ENCODE assay signal across 1 cellular context in genomic region chr3:53881691-53882593, GRCh38.
A peak's percentile ranks its signal among the peaks of the same experiment; 100 is the strongest.
TF ChIP-seq lines count a peak whose summit lies in the region.

Gene ACTR8 (minus strand): TSS chr3:53882152. CDS start chr3:53882101, 51 bp downstream.

TF ChIP-seq in HepG2, 621 proteins besides CTCF, POLR2A, EP300 and RAD21 (continued from another document and continues in another):
- TF ChIP-seq MLX (CRISPR knock-in tag; IDR thresholded peaks at IDR 0.05) (no peak), SMYD3 (CRISPR knock-in tag; IDR thresholded peaks at IDR 0.05) (no peak), ZNF768 (CRISPR knock-in tag; IDR thresholded peaks at IDR 0.05) (peak; percentile 62; the same call in 1 of the 2 replicates), HOXD1 (CRISPR knock-in tag; IDR thresholded peaks at IDR 0.05) (no peak), ZNF430 (CRISPR knock-in tag; IDR thresholded peaks at IDR 0.05) (peak; percentile 89; the same call in 1 of the 2 replicates), LCORL (IDR thresholded peaks at IDR 0.05) (no peak), LCORL (CRISPR knock-in tag; IDR thresholded peaks at IDR 0.05) (peak; percentile 72; the same call in 1 of the 2 replicates), HCFC1 (IDR thresholded peaks at IDR 0.05; ENCODE audit: low read depth, low read length) (peak; percentile 65), NR1H2 (CRISPR knock-in tag; IDR thresholded peaks at IDR 0.05; ENCODE audit: borderline replicate concordance, low read depth) (no peak), MAZ (IDR thresholded peaks at IDR 0.05; ENCODE audit: borderline replicate concordance, low read depth, low read length) (peak; percentile 43; the same call in 1 of the 2 replicates), MAZ (CRISPR knock-in tag; IDR thresholded peaks at IDR 0.05; ENCODE audit: low read depth) (peak; percentile 88), KLF11 (CRISPR knock-in tag; IDR thresholded peaks at IDR 0.05) (no peak; the same call in 1 of the 2 replicates), ZBTB8A (CRISPR knock-in tag; IDR thresholded peaks at IDR 0.05; ENCODE audit: borderline replicate concordance, low read depth) (0 out of 2 replicates have a peak, but pooled peaks have one; percentile 75), ZNF704 (CRISPR knock-in tag; IDR thresholded peaks at IDR 0.05; ENCODE audit: borderline replicate concordance) (peak; percentile 87), EEA1 (CRISPR knock-in tag; IDR thresholded peaks at IDR 0.05; ENCODE audit: borderline replicate concordance) (no peak), ADNP (CRISPR knock-in tag; IDR thresholded peaks at IDR 0.05) (no peak), ZNF720 (CRISPR knock-in tag; IDR thresholded peaks at IDR 0.05) (no peak), KMT2B (CRISPR knock-in tag; IDR thresholded peaks at IDR 0.05) (peak; percentile 89), TOPORS (CRISPR knock-in tag; IDR thresholded peaks at IDR 0.05) (peak; percentile 73; the same call in 1 of the 2 replicates), ZNF563 (CRISPR knock-in tag; IDR thresholded peaks at IDR 0.05) (no peak), RXRB (CRISPR knock-in tag; IDR thresholded peaks at IDR 0.05; ENCODE audit: borderline replicate concordance) (peak; percentile 60; the same call in 1 of the 2 replicates), HNRNPUL1 (IDR thresholded peaks at IDR 0.05; ENCODE audit: low read depth, low read length) (no peak; the same call in 1 of the 2 replicates), ZNF687 (CRISPR knock-in tag; IDR thresholded peaks at IDR 0.05) (peak; percentile 93), ZNF274 (CRISPR knock-in tag; IDR thresholded peaks at IDR 0.05) (peak; percentile 52; the same call in 1 of the 2 replicates), PHF8 (CRISPR knock-in tag; IDR thresholded peaks at IDR 0.05) (peak; percentile 97), ZNF652 (CRISPR knock-in tag; IDR thresholded peaks at IDR 0.05; ENCODE audit: borderline replicate concordance, low read depth) (0 out of 2 replicates have a peak, but pooled peaks have one; percentile 2), ZNF333 (CRISPR knock-in tag; IDR thresholded peaks at IDR 0.05; ENCODE audit: borderline replicate concordance) (peak; percentile 56; the same call in 1 of the 2 replicates), ZNF788 (CRISPR knock-in tag; IDR thresholded peaks at IDR 0.05; ENCODE audit: borderline replicate concordance) (peak; percentile 94; the same call in 1 of the 2 replicates), SIN3A (IDR thresholded peaks at IDR 0.05; ENCODE audit: borderline replicate concordance, low read depth, low read length) (0 out of 2 replicates have a peak, but pooled peaks have one; percentile 67), ZNF737 (CRISPR knock-in tag; IDR thresholded peaks at IDR 0.05; ENCODE audit: borderline replicate concordance) (no peak), TEF (CRISPR knock-in tag; IDR thresholded peaks at IDR 0.05) (no peak), TCF7L2 (IDR thresholded peaks at IDR 0.05; ENCODE audit: low read depth, low read length) (no peak), NKX3-1 (CRISPR knock-in tag; IDR thresholded peaks at IDR 0.05) (no peak), ZBTB40 (IDR thresholded peaks at IDR 0.05) (no peak), ZBTB40 (CRISPR knock-in tag; IDR thresholded peaks at IDR 0.05) (peak; percentile 58; the same call in 1 of the 2 replicates), CHD4 (IDR thresholded peaks at IDR 0.05; ENCODE audit: borderline replicate concordance, low read length) (no peak), ZNF609 (CRISPR knock-in tag; IDR thresholded peaks at IDR 0.05; ENCODE audit: borderline replicate concordance) (peak; percentile 66), ZBTB44 (CRISPR knock-in tag; IDR thresholded peaks at IDR 0.05) (no peak)
